In genomic region chr12:45234134-45234865, GRCh38 we compare ENCODE assay signal across 1 cellular context.
TF ChIP-seq lines count a peak whose summit lies in the region.

No MANE protein-coding gene starts in this region.

TF ChIP-seq in HepG2, 621 proteins besides CTCF, POLR2A, EP300 and RAD21 (continued from another document):
- TF ChIP-seq ATF3 (CRISPR knock-in tag; IDR thresholded peaks at IDR 0.05) (peak; percentile 67; the same call in 1 of the 2 replicates), ZNF576 (CRISPR knock-in tag; IDR thresholded peaks at IDR 0.05) (no peak), POGK (CRISPR knock-in tag; conservative IDR thresholded peaks at IDR 0.05) (no peak), NFE2L2 (IDR thresholded peaks at IDR 0.05; ENCODE audit: low read length) (peak; percentile 95), ZNF136 (CRISPR knock-in tag; IDR thresholded peaks at IDR 0.05; ENCODE audit: low read depth) (no peak), RAD51 (IDR thresholded peaks at IDR 0.05; ENCODE audit: borderline replicate concordance) (no peak), ZSCAN9 (CRISPR knock-in tag; IDR thresholded peaks at IDR 0.05; ENCODE audit: borderline replicate concordance) (0 out of 2 replicates have a peak, but pooled peaks have one; percentile 16), SRF (IDR thresholded peaks at IDR 0.05; ENCODE audit: low read depth, low read length) (no peak), HIVEP1 (CRISPR knock-in tag; IDR thresholded peaks at IDR 0.05) (no peak), ELF3 (CRISPR knock-in tag; IDR thresholded peaks at IDR 0.05) (peak; percentile 39; the same call in 1 of the 2 replicates), MAFF (IDR thresholded peaks at IDR 0.05; ENCODE audit: low read depth, low read length) (peak; percentile 68), FOXK1 (CRISPR knock-in tag; IDR thresholded peaks at IDR 0.05; ENCODE audit: borderline replicate concordance, low read depth) (0 out of 2 replicates have a peak, but pooled peaks have one; percentile 3), LCORL (IDR thresholded peaks at IDR 0.05) (no peak), LCORL (CRISPR knock-in tag; IDR thresholded peaks at IDR 0.05) (peak; percentile 51; the same call in 1 of the 2 replicates), HMG20B (CRISPR knock-in tag; conservative IDR thresholded peaks at IDR 0.05) (no peak), PPARG (CRISPR knock-in tag; conservative IDR thresholded peaks at IDR 0.05) (0 out of 2 replicates have a peak, but pooled peaks have one; percentile 36), KAT8 (CRISPR knock-in tag; IDR thresholded peaks at IDR 0.05) (peak; percentile 28; the same call in 1 of the 2 replicates), ZNF644 (CRISPR knock-in tag; IDR thresholded peaks at IDR 0.05; ENCODE audit: low read depth) (0 out of 2 replicates have a peak, but pooled peaks have one; percentile 29), RXRB (CRISPR knock-in tag; IDR thresholded peaks at IDR 0.05; ENCODE audit: borderline replicate concordance) (peak; percentile 15; the same call in 1 of the 2 replicates), REL (CRISPR knock-in tag; conservative IDR thresholded peaks at IDR 0.05) (no peak), MAFK (conservative IDR thresholded peaks at IDR 0.05 in 1 of 2, IDR thresholded peaks at IDR 0.05 in 1 of 2; ENCODE audit: low read length in 2 of 2) (peak; percentile 58 to 79), NCOA2 (CRISPR knock-in tag; IDR thresholded peaks at IDR 0.05) (peak; percentile 34; the same call in 1 of the 2 replicates), ZNF674 (CRISPR knock-in tag; IDR thresholded peaks at IDR 0.05; ENCODE audit: low read depth) (no peak), ZZZ3 (CRISPR knock-in tag; IDR thresholded peaks at IDR 0.05; ENCODE audit: borderline replicate concordance) (no peak)
- TF ChIP-seq, protein P1, sequence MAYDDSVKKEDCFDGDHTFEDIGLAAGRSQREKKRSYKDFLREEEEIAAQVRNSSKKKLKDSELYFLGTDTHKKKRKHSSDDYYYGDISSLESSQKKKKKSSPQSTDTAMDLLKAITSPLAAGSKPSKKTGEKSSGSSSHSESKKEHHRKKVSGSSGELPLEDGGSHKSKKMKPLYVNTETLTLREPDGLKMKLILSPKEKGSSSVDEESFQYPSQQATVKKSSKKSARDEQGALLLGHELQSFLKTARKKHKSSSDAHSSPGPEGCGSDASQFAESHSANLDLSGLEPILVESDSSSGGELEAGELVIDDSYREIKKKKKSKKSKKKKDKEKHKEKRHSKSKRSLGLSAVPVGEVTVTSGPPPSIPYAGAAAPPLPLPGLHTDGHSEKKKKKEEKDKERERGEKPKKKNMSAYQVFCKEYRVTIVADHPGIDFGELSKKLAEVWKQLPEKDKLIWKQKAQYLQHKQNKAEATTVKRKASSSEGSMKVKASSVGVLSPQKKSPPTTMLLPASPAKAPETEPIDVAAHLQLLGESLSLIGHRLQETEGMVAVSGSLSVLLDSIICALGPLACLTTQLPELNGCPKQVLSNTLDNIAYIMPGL (CRISPR knock-in tag; IDR thresholded peaks at IDR 0.05; ENCODE audit: borderline replicate concordance in 1 of 2, low read depth in 1 of 2), result 0 out of 4 replicates have a peak, but pooled peaks of 1 of the 2 experiments have one; percentile 29
- TF ChIP-seq, protein P2, sequence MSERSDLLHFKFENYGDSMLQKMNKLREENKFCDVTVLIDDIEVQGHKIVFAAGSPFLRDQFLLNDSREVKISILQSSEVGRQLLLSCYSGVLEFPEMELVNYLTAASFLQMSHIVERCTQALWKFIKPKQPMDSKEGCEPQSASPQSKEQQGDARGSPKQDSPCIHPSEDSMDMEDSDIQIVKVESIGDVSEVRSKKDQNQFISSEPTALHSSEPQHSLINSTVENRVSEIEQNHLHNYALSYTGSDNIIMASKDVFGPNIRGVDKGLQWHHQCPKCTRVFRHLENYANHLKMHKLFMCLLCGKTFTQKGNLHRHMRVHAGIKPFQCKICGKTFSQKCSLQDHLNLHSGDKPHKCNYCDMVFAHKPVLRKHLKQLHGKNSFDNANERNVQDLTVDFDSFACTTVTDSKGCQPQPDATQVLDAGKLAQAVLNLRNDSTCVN (CRISPR knock-in tag; IDR thresholded peaks at IDR 0.05; ENCODE audit: borderline replicate concordance), result peak; percentile 82; the same call in 1 of the 2 replicates
- TF ChIP-seq, protein P3, sequence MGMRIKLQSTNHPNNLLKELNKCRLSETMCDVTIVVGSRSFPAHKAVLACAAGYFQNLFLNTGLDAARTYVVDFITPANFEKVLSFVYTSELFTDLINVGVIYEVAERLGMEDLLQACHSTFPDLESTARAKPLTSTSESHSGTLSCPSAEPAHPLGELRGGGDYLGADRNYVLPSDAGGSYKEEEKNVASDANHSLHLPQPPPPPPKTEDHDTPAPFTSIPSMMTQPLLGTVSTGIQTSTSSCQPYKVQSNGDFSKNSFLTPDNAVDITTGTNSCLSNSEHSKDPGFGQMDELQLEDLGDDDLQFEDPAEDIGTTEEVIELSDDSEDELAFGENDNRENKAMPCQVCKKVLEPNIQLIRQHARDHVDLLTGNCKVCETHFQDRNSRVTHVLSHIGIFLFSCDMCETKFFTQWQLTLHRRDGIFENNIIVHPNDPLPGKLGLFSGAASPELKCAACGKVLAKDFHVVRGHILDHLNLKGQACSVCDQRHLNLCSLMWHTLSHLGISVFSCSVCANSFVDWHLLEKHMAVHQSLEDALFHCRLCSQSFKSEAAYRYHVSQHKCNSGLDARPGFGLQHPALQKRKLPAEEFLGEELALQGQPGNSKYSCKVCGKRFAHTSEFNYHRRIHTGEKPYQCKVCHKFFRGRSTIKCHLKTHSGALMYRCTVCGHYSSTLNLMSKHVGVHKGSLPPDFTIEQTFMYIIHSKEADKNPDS (CRISPR knock-in tag; IDR thresholded peaks at IDR 0.05), result no peak
- TF ChIP-seq, protein P4, sequence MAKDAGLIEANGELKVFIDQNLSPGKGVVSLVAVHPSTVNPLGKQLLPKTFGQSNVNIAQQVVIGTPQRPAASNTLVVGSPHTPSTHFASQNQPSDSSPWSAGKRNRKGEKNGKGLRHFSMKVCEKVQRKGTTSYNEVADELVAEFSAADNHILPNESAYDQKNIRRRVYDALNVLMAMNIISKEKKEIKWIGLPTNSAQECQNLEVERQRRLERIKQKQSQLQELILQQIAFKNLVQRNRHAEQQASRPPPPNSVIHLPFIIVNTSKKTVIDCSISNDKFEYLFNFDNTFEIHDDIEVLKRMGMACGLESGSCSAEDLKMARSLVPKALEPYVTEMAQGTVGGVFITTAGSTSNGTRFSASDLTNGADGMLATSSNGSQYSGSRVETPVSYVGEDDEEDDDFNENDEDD (CRISPR knock-in tag; IDR thresholded peaks at IDR 0.05; ENCODE audit: borderline replicate concordance), result no peak
